10 cellular contexts compared by ENCODE assay signal in the genomic region with DNA sequence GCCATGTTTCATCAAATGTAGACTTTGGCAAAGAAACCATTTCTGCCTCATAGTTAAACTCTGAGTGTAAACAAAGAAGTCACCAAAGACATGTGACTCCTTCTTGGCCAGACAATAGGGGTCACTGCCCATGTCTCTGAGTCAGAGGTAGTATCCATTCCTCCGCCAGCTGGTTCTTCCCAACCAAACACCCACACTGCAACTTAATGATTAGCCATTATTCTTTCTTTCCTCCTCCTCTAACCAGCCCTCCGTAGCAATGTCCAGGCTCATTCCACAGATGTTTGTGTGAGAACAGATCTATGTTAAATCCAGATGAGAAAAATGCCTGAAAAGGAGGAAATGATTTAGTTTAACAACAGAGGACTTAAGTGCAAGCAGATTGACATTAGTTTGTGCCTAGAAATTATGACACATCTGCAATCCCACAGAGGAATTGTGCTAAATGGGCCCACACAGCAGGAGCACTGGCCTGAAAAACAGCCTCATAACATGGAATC.
DNase-seq lines count a peak whose midpoint lies in the region; ATAC-seq and TF ChIP-seq lines count a peak whose summit lies in the region.
"Had no signal": no experiment of that assay in that cellular context is flagged by ENCODE, and none has a peak within 500 bp of the region (broad histone marks: within the 10 kb centered on the region; RNA-seq: fewer than 3 reads in every experiment).

No MANE protein-coding gene starts in this region.

- CTCF ChIA-PET in HEK293 (lab: Yijun Ruan, JAX): no interaction called here
- CTCF ChIA-PET in activated CD4-positive, alpha-beta memory T cell treated with anti-CD3 and anti-CD28 coated beads for 36 hours (lab: Charles Lee): no interaction called here

- no peaks in the 10 kb centered on the region for H3K27me3 Mint-ChIP-seq in activated CD4-positive, alpha-beta memory T cell treated with anti-CD3 and anti-CD28 coated beads for 36 hours
- H3K27me3 Mint-ChIP-seq: activated naive CD4-positive, alpha-beta T cell treated with anti-CD3 and anti-CD28 coated beads, Interleukin-2, amount 50 U/mL, for 24 hours had no signal

- H3K9me3 Mint-ChIP-seq in activated CD4-positive, alpha-beta memory T cell treated with anti-CD3 and anti-CD28 coated beads for 36 hours: no peaks in the 10 kb centered on the region
- H3K9me3 Mint-ChIP-seq: activated naive CD4-positive, alpha-beta T cell treated with anti-CD3 and anti-CD28 coated beads, Interleukin-2, amount 50 U/mL, for 24 hours had no signal

- no peak for ATAC-seq in HG02571 (IDR thresholded peaks at IDR 0.05; ENCODE audit: unreplicated experiment)

- no peak for TF ChIP-seq CTCF in HEK293 (tag by site-specific recombination; IDR thresholded peaks at IDR 0.05)

- no peaks in the 10 kb centered on the region for H3K4me1 ChIP-seq in HEK293 (ENCODE audit: control insufficient read depth, insufficient read depth, low read length)

- H3K36me3 ChIP-seq in HEK293 (ENCODE audit: control insufficient read depth in 2 of 2, insufficient read depth in 1 of 2, low read length in 2 of 2): no peaks in the 10 kb centered on the region

- no peak overlapping the region for H3K27ac ChIP-seq in HEK293 (ENCODE audit: extremely low read depth, low read depth, low read length)

- H3K27ac Mint-ChIP-seq in activated CD4-positive, alpha-beta memory T cell treated with anti-CD3 and anti-CD28 coated beads for 36 hours: no peak overlapping the region
- H3K27ac Mint-ChIP-seq: activated naive CD4-positive, alpha-beta T cell treated with anti-CD3 and anti-CD28 coated beads, Interleukin-2, amount 50 U/mL, for 24 hours had no signal

- H3K4me3 Mint-ChIP-seq in activated CD4-positive, alpha-beta memory T cell treated with anti-CD3 and anti-CD28 coated beads for 36 hours: no peak overlapping the region
- H3K4me3 Mint-ChIP-seq: activated naive CD4-positive, alpha-beta T cell treated with anti-CD3 and anti-CD28 coated beads, Interleukin-2, amount 50 U/mL, for 24 hours had no signal

- H3K4me3 ChIP-seq in HEK293 (ENCODE audit: low read depth, low read length): no peak overlapping the region

- intact Hi-C loops in activated CD4-positive, alpha-beta memory T cell treated with anti-CD3 and anti-CD28 coated beads for 36 hours (cut with micrococcal nuclease): no loop called here

- POLR2A ChIA-PET in HEK293 (lab: Yijun Ruan, JAX): no interaction called here
- POLR2A ChIA-PET in activated CD4-positive, alpha-beta memory T cell treated with anti-CD3 and anti-CD28 coated beads for 36 hours (lab: Charles Lee): no interaction called here

- H3K36me3 Mint-ChIP-seq in activated CD4-positive, alpha-beta memory T cell treated with anti-CD3 and anti-CD28 coated beads for 36 hours: no peaks in the 10 kb centered on the region
- H3K36me3 Mint-ChIP-seq: activated naive CD4-positive, alpha-beta T cell treated with anti-CD3 and anti-CD28 coated beads, Interleukin-2, amount 50 U/mL, for 24 hours had no signal

- no peaks in the 10 kb centered on the region for H3K4me1 Mint-ChIP-seq in activated CD4-positive, alpha-beta memory T cell treated with anti-CD3 and anti-CD28 coated beads for 36 hours (ENCODE audit: low read depth)
- H3K4me1 Mint-ChIP-seq: activated naive CD4-positive, alpha-beta T cell treated with anti-CD3 and anti-CD28 coated beads, Interleukin-2, amount 50 U/mL, for 24 hours had no signal

- H3K9me3 ChIP-seq in HEK293 (ENCODE audit: control insufficient read depth, insufficient read depth, low read depth, low read length): no peaks in the 10 kb centered on the region

- DNase-seq in brain pericyte (ENCODE audit: low read depth, low spot score): peak; percentile 76
- DNase-seq in iPS-NIHi7 (ENCODE audit: extremely low spot score): peak; percentile 56
- DNase-seq in stromal cell of bone marrow (ENCODE audit: low read depth): peak; percentile 96
- DNase-seq in activated CD4-positive, alpha-beta memory T cell treated with anti-CD3 and anti-CD28 coated beads for 36 hours: no peak
- no peak for DNase-seq in GM19238 (ENCODE audit: insufficient read length, low spot score)
- no peak for DNase-seq in activated T-cell treated with anti-CD3 and anti-CD28 coated beads, Interleukin-2, amount 50 U/mL, for 48 hours
- DNase-seq: NCI-H1105 treated with DMSO at 0.1 percent for 48 hours had no signal

TF ChIP-seq in HEK293, 187 proteins besides CTCF, POLR2A, EP300 and RAD21:
- TF ChIP-seq, protein P1, sequence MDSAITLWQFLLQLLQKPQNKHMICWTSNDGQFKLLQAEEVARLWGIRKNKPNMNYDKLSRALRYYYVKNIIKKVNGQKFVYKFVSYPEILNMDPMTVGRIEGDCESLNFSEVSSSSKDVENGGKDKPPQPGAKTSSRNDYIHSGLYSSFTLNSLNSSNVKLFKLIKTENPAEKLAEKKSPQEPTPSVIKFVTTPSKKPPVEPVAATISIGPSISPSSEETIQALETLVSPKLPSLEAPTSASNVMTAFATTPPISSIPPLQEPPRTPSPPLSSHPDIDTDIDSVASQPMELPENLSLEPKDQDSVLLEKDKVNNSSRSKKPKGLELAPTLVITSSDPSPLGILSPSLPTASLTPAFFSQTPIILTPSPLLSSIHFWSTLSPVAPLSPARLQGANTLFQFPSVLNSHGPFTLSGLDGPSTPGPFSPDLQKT (IDR thresholded peaks at IDR 0.05; ENCODE audit: borderline replicate concordance, low read depth, low read length): no peak
- no peak for TF ChIP-seq ZNF16 (tag by site-specific recombination; IDR thresholded peaks at IDR 0.05; ENCODE audit: low read depth)
- no peak for TF ChIP-seq ZSCAN23 (tag by site-specific recombination; IDR thresholded peaks at IDR 0.05)
- TF ChIP-seq, protein P2, sequence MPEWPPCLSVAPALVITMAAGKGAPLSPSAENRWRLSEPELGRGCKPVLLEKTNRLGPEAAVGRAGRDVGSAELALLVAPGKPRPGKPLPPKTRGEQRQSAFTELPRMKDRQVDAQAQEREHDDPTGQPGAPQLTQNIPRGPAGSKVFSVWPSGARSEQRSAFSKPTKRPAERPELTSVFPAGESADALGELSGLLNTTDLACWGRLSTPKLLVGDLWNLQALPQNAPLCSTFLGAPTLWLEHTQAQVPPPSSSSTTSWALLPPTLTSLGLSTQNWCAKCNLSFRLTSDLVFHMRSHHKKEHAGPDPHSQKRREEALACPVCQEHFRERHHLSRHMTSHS (tag by site-specific recombination; IDR thresholded peaks at IDR 0.05): no peak
- no peak for TF ChIP-seq ZNF248 (tag by site-specific recombination; IDR thresholded peaks at IDR 0.05)
- TF ChIP-seq ZFHX2 (tag by site-specific recombination; conservative IDR thresholded peaks at IDR 0.05): peak; percentile 28; the same call in 1 of the 2 replicates
- no peak for TF ChIP-seq ZNF202 (tag by site-specific recombination; IDR thresholded peaks at IDR 0.05; ENCODE audit: borderline replicate concordance)

Comparison
In these comparisons a context has a peak if more than half of its experiments do, and no peak if none do; other contexts are left out.
1. DNase-seq: peak in brain pericyte (single experiment), iPS-NIHi7 (single experiment) and stromal cell of bone marrow (single experiment); none in activated CD4-positive, alpha-beta memory T cell treated with anti-CD3 and anti-CD28 coated beads for 36 hours (single experiment), GM19238 (single experiment) and activated T-cell treated with anti-CD3 and anti-CD28 coated beads, Interleukin-2, amount 50 U/mL, for 48 hours (0 of 2).